ENCODE assay signal across 8 cellular contexts in genomic region chr5:95731571-95732554, GRCh38. TPM values are rescaled to one million over a fixed set of nuclear protein-coding genes. Genes with fewer than 3 reads are reported as not detected.
DNase-seq lines count a peak whose midpoint lies in the region; ATAC-seq and TF ChIP-seq lines count a peak whose summit lies in the region.

No MANE protein-coding gene starts in this region.

- TF ChIP-seq CTCF in HFF-Myc (IDR thresholded peaks at IDR 0.05; ENCODE audit: low read depth, low read length, missing control alignments), result no peak
- TF ChIP-seq CTCF in NB4 (IDR thresholded peaks at IDR 0.05; ENCODE audit: low read depth, low read length), result no peak
- TF ChIP-seq CTCF in fibroblast of lung (conservative IDR thresholded peaks at IDR 0.05 in 1 of 2, IDR thresholded peaks at IDR 0.05 in 1 of 2; ENCODE audit: low read depth in 1 of 2, low read length in 2 of 2), result no peak
- TF ChIP-seq CTCF in natural killer cell (IDR thresholded peaks at IDR 0.05), result no peak

- H2AFZ ChIP-seq in fibroblast of lung (ENCODE audit: low read length), result peak overlapping the region; percentile 13

- no peaks in the 10 kb centered on the region for H3K9me3 Mint-ChIP-seq in natural killer cell

- H3K36me3 ChIP-seq in fibroblast of lung (ENCODE audit: control insufficient read depth, insufficient read depth, low read length), result peaks cover 3% of the 10 kb centered on the region

- H3K27me3 ChIP-seq in fibroblast of lung (ENCODE audit: control insufficient read depth, insufficient read depth, low read length), result no peaks in the 10 kb centered on the region

- H3K36me3 Mint-ChIP-seq in natural killer cell, result no peaks in the 10 kb centered on the region

- no peaks in the 10 kb centered on the region for H3K9me3 ChIP-seq in fibroblast of lung (ENCODE audit: control insufficient read depth, insufficient read depth, low read depth, low read length)

- peaks cover 21% of the 10 kb centered on the region for H3K4me1 ChIP-seq in fibroblast of lung (ENCODE audit: control insufficient read depth, extremely low read depth, insufficient read depth, low read length)

- peak overlapping the region; percentile 94 for H3K9ac ChIP-seq in fibroblast of lung (ENCODE audit: insufficient read depth, low read length)

- DNase-seq in NCI-H146 (lab: John Stamatoyannopoulos, UW) (peak; percentile 62), NCI-H146 treated with DMSO at 0.1 percent for 48 hours (lab: John Stamatoyannopoulos, UW; ENCODE audit: unreplicated experiment) (no peak), HFF-Myc (ENCODE audit: extremely low read depth, low read depth) (no peak), NB4 (ENCODE audit: low read depth) (peak; percentile 77), activated T-cell treated with anti-CD3 and anti-CD28 coated beads for 48 hours (ENCODE audit: low read depth) (peak; percentile 23), fibroblast of lung (ENCODE audit: low read depth in 2 of 2) (peak; percentile 51 to 64), natural killer cell (peak; percentile 34), ureter (ENCODE audit: low spot score) (peak; percentile 58)

- H3K27ac Mint-ChIP-seq in natural killer cell, result peak overlapping the region; percentile 81 to 92

- peaks cover 54% of the 10 kb centered on the region for H3K79me2 ChIP-seq in fibroblast of lung (ENCODE audit: control insufficient read depth, insufficient read depth, low read length)

- TF ChIP-seq POLR2A in NB4 (IDR thresholded peaks at IDR 0.05; ENCODE audit: extremely low read depth, insufficient read length), result no peak

- peak overlapping the region; percentile 74 for H3K4me2 ChIP-seq in fibroblast of lung (ENCODE audit: extremely low read depth, insufficient read depth, low read length)

- intact Hi-C loops in natural killer cell (cut with micrococcal nuclease), result loop anchor here (2.0 to 5.0 kb wide), 4 partner anchors 29 to 105 kb away; partner anchors contain the start of gene RFESD

- peak; percentile 11 to 61 (median 59) for ATAC-seq in natural killer cell

- H3K27ac ChIP-seq in fibroblast of lung (ENCODE audit: insufficient read depth, low read length), result peak overlapping the region; percentile 95

- no peaks in the 10 kb centered on the region for H3K27me3 Mint-ChIP-seq in natural killer cell (ENCODE audit: low read depth in 2 of 2)

- peaks cover 54 to 66% of the 10 kb centered on the region in 2 donors for H3K4me1 Mint-ChIP-seq in natural killer cell

- H3K4me3 ChIP-seq in HFF-Myc (replicated peaks; ENCODE audit: low read depth, low read length) (peak overlapping the region; percentile 98), NB4 (ENCODE audit: low read depth, low read length) (peak overlapping the region; percentile 87), fibroblast of lung (replicated peaks in 1 of 4; ENCODE audit: control extremely low read depth in 1 of 4, insufficient read depth in 1 of 4, low read depth in 3 of 4, low read length in 4 of 4) (peak overlapping the region; percentile 88 to 98 (median 96))

- H3K4me3 Mint-ChIP-seq in natural killer cell, result peak overlapping the region; percentile 91

- no peaks in the 10 kb centered on the region for H4K20me1 ChIP-seq in fibroblast of lung (ENCODE audit: control insufficient read depth, extremely low read depth, insufficient read depth, low read length)

RNA-seq across cellular contexts. Expression of gene RHOBTB3, which starts 0.7 kb away (rescaled TPM):
- total RNA-seq in fibroblast of lung (222 and 337 TPM in 2 replicates), natural killer cell (10 to 100 TPM; 46.5 to 55.1 (median 46.5) TPM), ureter (102 TPM)
- 188 and 338 TPM in 2 replicates for polyA plus RNA-seq in fibroblast of lung
- 86.7 and 178 TPM in 2 replicates for polyA plus RNA-seq in fibroblast of lung (2012)
- polyA minus RNA-seq in fibroblast of lung (ENCODE audit: low replicate concordance), result 363 and 762 TPM in 2 replicates

RNA-seq across cellular contexts. Expression of gene SPATA9, which starts 49.1 kb away (rescaled TPM):
- total RNA-seq in fibroblast of lung (0.51 and 0.66 TPM in 2 replicates), natural killer cell (1 to 10 TPM; 1.3 to 2.1 (median 2.0) TPM), ureter (1.4 TPM)
- polyA plus RNA-seq in fibroblast of lung, result 0.75 and 1.7 TPM in 2 replicates
- 1.1 and 2.6 TPM in 2 replicates for polyA plus RNA-seq in fibroblast of lung (2012)
- not detected in 2 replicates for polyA minus RNA-seq in fibroblast of lung (ENCODE audit: low replicate concordance)

Comparison
In these comparisons a context has a peak if more than half of its experiments do, and no peak if none do; other contexts are left out.
1. DNase-seq: peak in NCI-H146 (single experiment), NB4 (single experiment), activated T-cell treated with anti-CD3 and anti-CD28 coated beads for 48 hours (single experiment), fibroblast of lung (2 of 2), natural killer cell (single experiment) and ureter (single experiment); none in NCI-H146 treated with DMSO at 0.1 percent for 48 hours (single experiment) and HFF-Myc (single experiment).
2. Peak in every context shown above with its lines, with median percentiles within 50 percentile points of each other: H3K4me3 ChIP-seq.